18 cellular contexts compared by ENCODE assay signal in genomic region chr15:31212286-31212685, GRCh38.
DNase-seq lines count a peak whose midpoint lies in the region; ATAC-seq and TF ChIP-seq lines count a peak whose summit lies in the region.
"Had no signal": no experiment of that assay in that cellular context is flagged by ENCODE, and none has a peak within 500 bp of the region (broad histone marks: within the 10 kb centered on the region; RNA-seq: fewer than 3 reads in every experiment).

No MANE protein-coding gene starts in this region.

- H3K27me3 ChIP-seq in esophagus muscularis mucosa (no peaks in the 10 kb centered on the region), spleen (replicated peaks in 1 of 7) (no peaks in the 10 kb centered on the region)

- no peak for ATAC-seq in HG02938 (IDR thresholded peaks at IDR 0.05; ENCODE audit: unreplicated experiment)
- ATAC-seq: HCT116 had no signal

- in situ Hi-C loops in KBM-7 (cut with MboI; ENCODE audit: low pct_unique_long_range_greater_than_20kb, low sequenced_read_pairs), result no loop called here

- H3K36me3 ChIP-seq in esophagus muscularis mucosa (no peaks in the 10 kb centered on the region), spleen (no peaks in the 10 kb centered on the region)
- H3K36me3 ChIP-seq: thoracic aorta had no signal

- intact Hi-C loops in esophagus muscularis mucosa (cut with DNase I), result loop anchor here (10.0 kb wide), 1 partner anchor 183 kb away; no protein-coding TSS in a partner anchor
- intact Hi-C loops in spleen (cut with DNase I; ENCODE audit: low total_unique reads), result loop anchor here (5.0 to 10.0 kb wide), 2 partner anchors 113 to 280 kb away; partner anchors contain the start of gene KLF13

- DNase-seq in KBM-7, result peak; percentile 22
- DNase-seq in NOMO-1 treated with dmso at 0.1 percent for 144 hours (lab: John Stamatoyannopoulos, UW; ENCODE audit: unreplicated experiment), result peak; percentile 66
- no peak for DNase-seq in esophagus muscularis mucosa (ENCODE audit: extremely low spot score)
- no peak for DNase-seq in spleen
- DNase-seq in activated naive CD4-positive, alpha-beta T cell treated with Interleukin-2 at 50 U/mL for 16 hours, result no peak
- no peak for DNase-seq in EL
- DNase-seq: activated B cell treated with CpG ODN at 0.5 μM for 24 hours; activated naive CD4-positive, alpha-beta T cell treated with anti-CD3 and anti-CD28 coated beads for 36 hours; DMS153; immature natural killer cell; mammary epithelial cell; NCI-H2029 treated with DMSO at 0.1 percent for 48 hours; NCI-H526; SW 1271 had no signal

- H3K4me1 ChIP-seq in esophagus muscularis mucosa (peaks cover 29 to 49% (median 47%) of the 10 kb centered on the region in 4 donors), spleen (peaks cover 0 to 55% (median 37%) of the 10 kb centered on the region in 6 donors)

- WGBS in esophagus muscularis mucosa, result 44% methylated on average over 4 of the region's 4 CpGs
- WGBS in spleen, 5 donors, result 48 to 71% (median 65%) methylated on average over 4 of the region's 4 CpGs

- no peak for TF ChIP-seq EP300 in esophagus muscularis mucosa (IDR thresholded peaks at IDR 0.05)

- no peak for TF ChIP-seq CTCF in esophagus muscularis mucosa (IDR thresholded peaks at IDR 0.05)
- TF ChIP-seq CTCF in spleen (IDR thresholded peaks at IDR 0.05 in 8 of 11, conservative IDR thresholded peaks at IDR 0.05 in 3 of 11), result no peak

- no peak overlapping the region for H3K4me3 ChIP-seq in esophagus muscularis mucosa
- no peak overlapping the region for H3K4me3 ChIP-seq in spleen
- H3K4me3 ChIP-seq: thoracic aorta had no signal

- H3K27ac ChIP-seq in esophagus muscularis mucosa (replicated peaks in 1 of 4) (peak overlapping the region; percentile 53 to 74 (median 60)), spleen (peak overlapping the region in 5 of 8 donors; percentile 3 to 62 (median 34))
- H3K27ac ChIP-seq: epithelial cell of prostate, thoracic aorta had no signal

- H3K9me3 ChIP-seq in esophagus muscularis mucosa (peaks cover 0 to 4% (median 2%) of the 10 kb centered on the region in 4 donors), spleen (peaks cover 0 to 8% (median 0%) of the 10 kb centered on the region in 8 donors)

- TF ChIP-seq POLR2A in esophagus muscularis mucosa (IDR thresholded peaks at IDR 0.05; ENCODE audit: low read depth), result no peak
- no peak for TF ChIP-seq POLR2A in spleen (IDR thresholded peaks at IDR 0.05)

Comparison
In these comparisons a context has a peak if more than half of its experiments do, and no peak if none do; other contexts are left out.
1. DNase-seq: peak in KBM-7 (single experiment) and NOMO-1 treated with dmso at 0.1 percent for 144 hours (single experiment); none in esophagus muscularis mucosa (single experiment), spleen (single experiment), activated naive CD4-positive, alpha-beta T cell treated with Interleukin-2 at 50 U/mL for 16 hours (single experiment) and EL (single experiment).